In genomic region chr1:107669996-107670395, GRCh38 we compare ENCODE assay signal across 12 cellular contexts.
A peak's percentile ranks its signal among the peaks of the same experiment; 100 is the strongest.
DNase-seq lines count a peak whose midpoint lies in the region; ATAC-seq, FAIRE-seq and TF ChIP-seq lines count a peak whose summit lies in the region.
"Had no signal": no experiment of that assay in that cellular context is flagged by ENCODE, and none has a peak within 500 bp of the region (broad histone marks: within the 10 kb centered on the region; RNA-seq: fewer than 3 reads in every experiment).

No MANE protein-coding gene starts in this region.

- H3K27me3 ChIP-seq in keratinocyte (ENCODE audit: control insufficient read depth, extremely low read depth, insufficient read depth, low read length) = no peaks in the 10 kb centered on the region
- no peaks in the 10 kb centered on the region for H3K27me3 ChIP-seq in effector memory CD4-positive, alpha-beta T cell (replicated peaks; ENCODE audit: control insufficient read depth, insufficient read depth, low read length, poor library complexity, severe bottlenecking)

- H3K9me3 ChIP-seq in keratinocyte (ENCODE audit: control insufficient read depth, low read depth, low read length) = peaks cover 3% of the 10 kb centered on the region
- no peaks in the 10 kb centered on the region for H3K9me3 ChIP-seq in effector memory CD4-positive, alpha-beta T cell (ENCODE audit: control insufficient read depth, low read length)

- dilution Hi-C loops in keratinocyte (cut with MboI; ENCODE audit: extremely low pct_ligation_motif_present, low sequenced_read_pairs) = no loop called here

- peak; percentile 82 for FAIRE-seq in keratinocyte (lab: Jason Lieb, UNC)
- FAIRE-seq: G401.6 had no signal

- no peak overlapping the region for H3K9ac ChIP-seq in keratinocyte (ENCODE audit: control insufficient read depth, extremely low read depth, insufficient read depth, low read length)

- no peak overlapping the region for H2AFZ ChIP-seq in keratinocyte (ENCODE audit: control insufficient read depth, low read length)

- ATAC-seq in HG03432 (IDR thresholded peaks at IDR 0.05; ENCODE audit: unreplicated experiment) = no peak

- H3K27ac ChIP-seq in VCaP = peak overlapping the region; percentile 57
- peak overlapping the region; percentile 81 for H3K27ac ChIP-seq in keratinocyte (ENCODE audit: control insufficient read depth, insufficient read depth, low read length)
- no peak overlapping the region for H3K27ac ChIP-seq in effector memory CD4-positive, alpha-beta T cell (ENCODE audit: insufficient read depth, low read length, poor library complexity, severe bottlenecking)

- H3K79me2 ChIP-seq in keratinocyte (ENCODE audit: control insufficient read depth, insufficient read depth, low read length) = peaks cover 5% of the 10 kb centered on the region

- TF ChIP-seq CTCF in LNCaP clone FGC (IDR thresholded peaks at IDR 0.05; ENCODE audit: control insufficient read depth, extremely low read depth, insufficient read depth) = no peak
- no peak for TF ChIP-seq CTCF in VCaP (conservative IDR thresholded peaks at IDR 0.05)
- no peak for TF ChIP-seq CTCF in keratinocyte (optimal IDR thresholded peaks at IDR 0.05 in 1 of 3, IDR thresholded peaks at IDR 0.05 in 1 of 3, conservative IDR thresholded peaks at IDR 0.05 in 1 of 3; ENCODE audit: extremely low read depth in 1 of 3, insufficient read depth in 2 of 3, low read length in 3 of 3)

- H3K4me2 ChIP-seq in keratinocyte (ENCODE audit: control insufficient read depth, extremely low read depth, insufficient read depth, low read depth, low read length) = peak overlapping the region; percentile 98

- no peak overlapping the region for H3K4me3 ChIP-seq in LNCaP clone FGC (ENCODE audit: low read depth, low read length)
- no peak overlapping the region for H3K4me3 ChIP-seq in keratinocyte (ENCODE audit: control insufficient read depth in 2 of 3, extremely low read depth in 1 of 3, insufficient read depth in 2 of 3, low read depth in 1 of 3, low read length in 3 of 3)
- H3K4me3 ChIP-seq in effector memory CD4-positive, alpha-beta T cell (ENCODE audit: insufficient read depth, low read depth, low read length, poor library complexity, severe bottlenecking) = no peak overlapping the region
- H3K4me3 ChIP-seq: skin epidermis had no signal

- H3K36me3 ChIP-seq in keratinocyte (ENCODE audit: control insufficient read depth in 2 of 2, extremely low read depth in 1 of 2, insufficient read depth in 2 of 2, low read length in 2 of 2) = peaks cover 0 to 4% of the 10 kb centered on the region in 2 experiments
- no peaks in the 10 kb centered on the region for H3K36me3 ChIP-seq in effector memory CD4-positive, alpha-beta T cell (ENCODE audit: control insufficient read depth, insufficient read depth, low read length)

- no peaks in the 10 kb centered on the region for H3K9me1 ChIP-seq in keratinocyte (ENCODE audit: control insufficient read depth, extremely low read depth, insufficient read depth, low read length)

- H4K20me1 ChIP-seq in keratinocyte (ENCODE audit: control insufficient read depth, extremely low read depth, insufficient read depth, low read length) = no peaks in the 10 kb centered on the region

- H3K4me1 ChIP-seq in keratinocyte (ENCODE audit: control insufficient read depth, extremely low read depth, insufficient read depth, low read length) = peaks cover 56% of the 10 kb centered on the region
- H3K4me1 ChIP-seq in effector memory CD4-positive, alpha-beta T cell (ENCODE audit: control insufficient read depth, insufficient read depth, low read length, poor library complexity, severe bottlenecking) = no peaks in the 10 kb centered on the region

- DNase-seq in AG20443 (ENCODE audit: low spot score) (peak; percentile 30), LNCaP clone FGC (ENCODE audit: low read depth) (peak; percentile 60), keratinocyte (ENCODE audit: low read depth, low spot score) (no peak), NCI-H187 (lab: John Stamatoyannopoulos, UW) (no peak), GM19240 (ENCODE audit: insufficient read length, low spot score) (no peak)
- DNase-seq in effector memory CD4-positive, alpha-beta T cell = no peak
- DNase-seq: activated CD4-positive, alpha-beta memory T cell treated with anti-CD3 and anti-CD28 coated beads for 36 hours; NK-92 treated with Interleukin-12 subunit alpha and Interleukin-12 subunit beta, amount 100 ng/mL, for 24 hours had no signal

Comparison
In these comparisons a context has a peak if more than half of its experiments do, and no peak if none do; other contexts are left out.
1. DNase-seq: peak in AG20443 (single experiment) and LNCaP clone FGC (single experiment); none in keratinocyte (single experiment), NCI-H187 (0 of 2), GM19240 (single experiment) and effector memory CD4-positive, alpha-beta T cell (0 of 3).